ENCODE assay signal across 17 cellular contexts in genomic region chr2:100683231-100683630, GRCh38.
"Had no signal": no experiment of that assay in that cellular context is flagged by ENCODE, and none has a peak within 500 bp of the region (broad histone marks: within the 10 kb centered on the region; RNA-seq: fewer than 3 reads in every experiment).

No MANE protein-coding gene starts in this region.

- DNase-seq: KBM-7, MV-4-11, NCI-H1048, NCI-H1105, NCI-H1417, NCI-H1436 treated with DMSO at 0.1 percent for 48 hours, NCI-H1694, NCI-H187 treated with DMSO at 0.1 percent for 48 hours, NCI-H2029 treated with DMSO at 0.1 percent for 48 hours, NCI-H2227 treated with DMSO at 0.1 percent for 48 hours, NCI-H524, NCI-H526 treated with DMSO at 0.1 percent for 48 hours, NCI-H748 treated with DMSO at 0.1 percent for 48 hours, Right ventricle myocardium superior, RPMI8226, SIG-M5, SK-N-SH had no signal

- H3K4me2 ChIP-seq: SK-N-SH had no signal

- H3K9ac ChIP-seq: SK-N-SH had no signal

- H3K9me3 ChIP-seq: SK-N-SH had no signal
